Comparison of ENCODE assay signal across 7 cellular contexts in the genomic region with DNA sequence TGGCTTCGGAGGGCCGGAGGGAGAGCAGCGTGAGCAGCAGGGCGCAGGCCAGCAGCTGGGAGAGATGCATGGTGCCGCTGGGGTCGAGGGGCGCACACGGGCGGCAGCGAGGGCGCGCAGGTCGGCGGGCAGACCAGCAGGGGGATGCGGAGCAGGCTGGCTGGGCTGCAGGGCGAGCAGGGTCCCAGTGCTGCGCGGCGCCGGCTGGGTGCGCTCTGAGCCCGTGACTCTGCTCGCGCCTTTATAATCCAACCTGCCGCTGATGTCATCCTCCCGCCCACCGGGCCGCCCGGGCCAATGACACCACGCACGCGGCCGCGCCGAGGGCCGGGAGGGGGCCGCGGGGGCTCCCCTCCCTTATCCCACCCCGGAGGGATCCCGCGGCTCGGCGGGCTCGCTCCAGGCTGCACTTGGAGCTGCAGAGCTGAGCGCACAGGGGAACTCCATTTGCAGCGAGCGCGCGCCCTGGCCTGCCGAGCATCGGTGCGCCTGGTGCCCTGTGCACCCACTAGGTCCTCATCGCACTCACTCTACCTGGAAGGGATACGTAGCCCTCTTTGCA. TPM values are rescaled to one million over a fixed set of nuclear protein-coding genes. Genes with fewer than 3 reads are reported as not detected.
A peak's percentile ranks its signal among the peaks of the same experiment; 100 is the strongest.
DNase-seq lines count a peak whose midpoint lies in the region; FAIRE-seq and TF ChIP-seq lines count a peak whose summit lies in the region.

A gene with protein sequence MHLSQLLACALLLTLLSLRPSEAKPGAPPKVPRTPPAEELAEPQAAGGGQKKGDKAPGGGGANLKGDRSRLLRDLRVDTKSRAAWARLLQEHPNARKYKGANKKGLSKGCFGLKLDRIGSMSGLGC (minus strand): TSS at position 217 of the 562 bp plus-strand sequence. CDS start 147 bp downstream, at position 70.

- H3K27me3 ChIP-seq in OCI-LY1 (ENCODE audit: insufficient read depth, low read length), result no peaks in the 10 kb centered on the region; the same call in 1 of the 2 replicates

- no peak within 1 kb of the TSS; the same call in 1 of the 2 replicates for H3K9ac ChIP-seq in OCI-LY1 (ENCODE audit: low read length)

- H3K4me3 Mint-ChIP-seq in osteocyte (ENCODE audit: unreplicated experiment), result peak within 1 kb of the TSS; percentile 53
- H3K4me3 Mint-ChIP-seq in type B pancreatic cell, result peak within 1 kb of the TSS; percentile 83

- H3K4me2 ChIP-seq in OCI-LY1 (ENCODE audit: low read length), result peak within 1 kb of the TSS; percentile 81

- H3K4me3 ChIP-seq in OCI-LY1 (ENCODE audit: low read depth, low read length, poor library complexity, severe bottlenecking), result peak within 1 kb of the TSS; percentile 58

- no peaks in the 10 kb centered on the region for H3K9me3 Mint-ChIP-seq in osteocyte (ENCODE audit: unreplicated experiment)
- H3K9me3 Mint-ChIP-seq in type B pancreatic cell, result no peaks in the 10 kb centered on the region

- no peak within 1 kb of the TSS for H2AFZ ChIP-seq in OCI-LY1 (ENCODE audit: low read length)

- H3K27ac Mint-ChIP-seq in osteocyte (ENCODE audit: unreplicated experiment) (no peak within 1 kb of the TSS), type B pancreatic cell (no peak within 1 kb of the TSS)

- H3K36me3 Mint-ChIP-seq in osteocyte (ENCODE audit: unreplicated experiment) (no peaks in the 10 kb centered on the region), type B pancreatic cell (no peaks in the 10 kb centered on the region)

- TF ChIP-seq CTCF in OCI-LY1 (IDR thresholded peaks at IDR 0.05; ENCODE audit: low read length), result peak; percentile 58
- peak; percentile 53 for TF ChIP-seq CTCF in osteocyte (IDR thresholded peaks at IDR 0.05)
- peak; percentile 76 for TF ChIP-seq CTCF in type B pancreatic cell (conservative IDR thresholded peaks at IDR 0.05)

- H3K79me2 ChIP-seq in OCI-LY1 (ENCODE audit: insufficient read depth, low read length), result no peaks in the 10 kb centered on the region

- H3K4me1 Mint-ChIP-seq in osteocyte (ENCODE audit: unreplicated experiment) (peaks cover 6% of the 10 kb centered on the region), type B pancreatic cell (ENCODE audit: unreplicated experiment) (peaks cover 10% of the 10 kb centered on the region)

- H3K9me3 ChIP-seq in OCI-LY1 (ENCODE audit: low read length), result no peaks in the 10 kb centered on the region

- H4K20me1 ChIP-seq in OCI-LY1 (ENCODE audit: insufficient read depth, low read length), result no peaks in the 10 kb centered on the region

- DNase-seq in GM18507 (ENCODE audit: extremely low spot score, insufficient read length, low read depth), result peak; percentile 49
- peak in 46 of 76 experiments; percentile 5 to 62 (median 28) for DNase-seq in HUDEP-2 (lab: John Stamatoyannopoulos, UW; ENCODE audit: unreplicated experiment in 76 of 76)
- DNase-seq in activated T-helper 9 cell treated with anti-CD3 and anti-CD28 coated beads, Interleukin-2, amount 50 U/mL, for 16 hours (ENCODE audit: low read depth), result peak; percentile 31
- DNase-seq in germinal center (ENCODE audit: low spot score), result peak; percentile 79
- DNase-seq in osteocyte (ENCODE audit: extremely low spot score, unreplicated experiment), result no peak
- no peak for DNase-seq in type B pancreatic cell (ENCODE audit: extremely low spot score, unreplicated experiment)

- H3K9me2 ChIP-seq in OCI-LY1 (ENCODE audit: low read depth, low read length), result no peaks in the 10 kb centered on the region

- no peak within 1 kb of the TSS for H3K27ac ChIP-seq in OCI-LY1 (ENCODE audit: low read depth, low read length, poor library complexity, severe bottlenecking)

- H3K27me3 Mint-ChIP-seq in osteocyte (ENCODE audit: unreplicated experiment) (peaks cover 67% of the 10 kb centered on the region), type B pancreatic cell (peaks cover 65% of the 10 kb centered on the region)

- H3K36me3 ChIP-seq in OCI-LY1 (ENCODE audit: insufficient read depth, low read length), result no peaks in the 10 kb centered on the region

- peaks cover 15% of the 10 kb centered on the region for H3K4me1 ChIP-seq in OCI-LY1 (ENCODE audit: insufficient read depth, low read length, severe bottlenecking)

- no peaks in the 10 kb centered on the region for H3F3A ChIP-seq in OCI-LY1 (ENCODE audit: insufficient read depth, low read length)

- peak; percentile 42 for FAIRE-seq in GM18507 (lab: Jason Lieb, UNC)

RNA-seq across cellular contexts. Expression of the gene that starts here (rescaled TPM):
- total RNA-seq in osteocyte (not detected in 2 replicates), type B pancreatic cell (ENCODE audit: low replicate concordance) (1.6 and 5.4 TPM in 2 replicates)

Comparison
In these comparisons a context has a peak if more than half of its experiments do, and no peak if none do; other contexts are left out.
1. DNase-seq: peak in GM18507 (single experiment), HUDEP-2 (46 of 76), activated T-helper 9 cell treated with anti-CD3 and anti-CD28 coated beads, Interleukin-2, amount 50 U/mL, for 16 hours (single experiment) and germinal center (single experiment); none in osteocyte (single experiment) and type B pancreatic cell (single experiment).
2. Peak in every context shown above with its lines, with median percentiles within 50 percentile points of each other: CTCF ChIP-seq.